ENCODE assay signal across 12 cellular contexts in the genomic region with DNA sequence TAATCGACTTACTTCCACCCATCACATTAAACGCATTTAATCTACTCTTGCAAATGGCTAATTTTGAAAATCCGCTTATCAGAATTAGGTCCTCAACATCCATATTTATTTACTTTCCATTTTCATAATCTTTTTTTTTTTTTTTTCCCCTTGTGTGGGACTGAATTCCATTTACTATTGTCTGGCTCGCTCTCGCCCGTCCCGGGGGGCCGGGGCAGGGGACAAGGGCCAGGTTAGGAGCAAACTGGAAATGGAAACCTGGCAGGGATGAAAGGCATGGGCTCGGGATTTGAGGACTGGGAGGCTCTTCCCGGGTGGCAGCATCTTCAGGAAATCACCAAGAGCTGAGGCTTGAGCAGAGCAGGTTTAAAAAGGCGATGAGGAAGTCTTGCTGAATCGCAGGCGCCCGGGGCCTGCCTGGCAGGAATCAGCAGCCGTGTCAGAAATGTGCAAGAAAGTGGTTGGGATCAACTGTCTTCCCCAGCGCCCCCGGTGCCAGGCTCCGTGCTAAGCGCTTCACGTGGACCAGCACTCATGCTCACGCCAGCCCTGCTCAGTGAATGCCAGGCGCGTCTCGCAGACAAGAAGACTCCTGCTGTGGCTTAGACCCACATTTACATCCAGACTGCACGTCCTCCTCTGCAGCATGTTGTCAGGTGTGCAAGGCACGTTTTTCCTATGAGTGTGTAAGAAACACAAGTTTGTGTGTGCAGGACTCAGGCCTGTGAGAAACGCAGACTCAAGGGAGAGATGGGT.
DNase-seq lines count a peak whose midpoint lies in the region; ATAC-seq lines count a peak whose summit lies in the region.
"Had no signal": no experiment of that assay in that cellular context is flagged by ENCODE, and none has a peak within 500 bp of the region (broad histone marks: within the 10 kb centered on the region; RNA-seq: fewer than 3 reads in every experiment).

No MANE protein-coding gene starts in this region.

- no peaks in the 10 kb centered on the region for H3K9me3 ChIP-seq in right cardiac atrium (ENCODE audit: control insufficient read depth, low read length)

- no peak for ATAC-seq in right cardiac atrium

- no peak overlapping the region for H3K27ac Mint-ChIP-seq in T-helper 2 cell treated with Interferon-gamma antibody and Interleukin-4, amounts not matched to agents 5 μg/mL and 100 μg/mL, for 36 hours
- H3K27ac Mint-ChIP-seq: stimulated activated naive CD8-positive, alpha-beta T cell treated with anti-CD3 and anti-CD28 coated beads, Interleukin-15, Interleukin-2, amounts not matched to agents 100 ng/mL and 50 ng/mL, for 24 hours had no signal

- H3K27me3 Mint-ChIP-seq in T-helper 2 cell treated with Interferon-gamma antibody and Interleukin-4, amounts not matched to agents 5 μg/mL and 100 μg/mL, for 36 hours (ENCODE audit: low read depth), result peaks cover 67% of the 10 kb centered on the region

- DNase-seq in DMS79 treated with DMSO at 0.1 percent for 48 hours (lab: John Stamatoyannopoulos, UW), result peak; percentile 24
- no peak for DNase-seq in DMS79 (lab: John Stamatoyannopoulos, UW)
- DNase-seq in NCI-H345 treated with DMSO at 0.1 percent for 48 hours (lab: John Stamatoyannopoulos, UW; ENCODE audit: unreplicated experiment), result peak; percentile 32
- DNase-seq in right cardiac atrium, result no peak
- peak; percentile 59 for DNase-seq in posterior vena cava (ENCODE audit: low spot score)
- DNase-seq in ACHN, result no peak
- DNase-seq in T-helper 2 cell treated with Interferon-gamma antibody and Interleukin-4, amounts not matched to agents 5 μg/mL and 100 μg/mL, for 36 hours (ENCODE audit: low spot score), result no peak
- no peak for DNase-seq in stimulated activated CD4-positive, alpha-beta T cell treated with anti-CD3 and anti-CD28 coated beads, Interleukin-15, amount 100 ng/mL, for 24 hours
- DNase-seq: 8988T, NCI-H1436 treated with DMSO at 0.1 percent for 48 hours, PC-9 had no signal

- intact Hi-C loops in right cardiac atrium (cut with DNase I) (no loop called here), posterior vena cava (cut with DNase I) (no loop called here)

- peaks cover 5% of the 10 kb centered on the region for H3K4me1 Mint-ChIP-seq in T-helper 2 cell treated with Interferon-gamma antibody and Interleukin-4, amounts not matched to agents 5 μg/mL and 100 μg/mL, for 36 hours (ENCODE audit: low read depth)

- H3K27me3 ChIP-seq in right cardiac atrium (ENCODE audit: control insufficient read depth, insufficient read depth), result no peaks in the 10 kb centered on the region

- H3K4me3 Mint-ChIP-seq in T-helper 2 cell treated with Interferon-gamma antibody and Interleukin-4, amounts not matched to agents 5 μg/mL and 100 μg/mL, for 36 hours, result no peak overlapping the region
- H3K4me3 Mint-ChIP-seq: stimulated activated naive CD8-positive, alpha-beta T cell treated with anti-CD3 and anti-CD28 coated beads, Interleukin-15, Interleukin-2, amounts not matched to agents 100 ng/mL and 50 ng/mL, for 24 hours had no signal

- no peaks in the 10 kb centered on the region for H3K36me3 Mint-ChIP-seq in T-helper 2 cell treated with Interferon-gamma antibody and Interleukin-4, amounts not matched to agents 5 μg/mL and 100 μg/mL, for 36 hours (ENCODE audit: low read depth)

- in situ Hi-C loops in ACHN (cut with HindIII; ENCODE audit: low pct_ligation_motif_present, low pct_unique_long_range_greater_than_20kb, low sequenced_read_pairs), result no loop called here

- no peaks in the 10 kb centered on the region for H3K4me1 ChIP-seq in right cardiac atrium (ENCODE audit: control insufficient read depth, insufficient read depth, low read length)

- H3K4me3 ChIP-seq in right cardiac atrium (ENCODE audit: low read length), result peak overlapping the region; percentile 20
- H3K4me3 ChIP-seq: PC-9 had no signal

- no peaks in the 10 kb centered on the region for H3K9me3 Mint-ChIP-seq in T-helper 2 cell treated with Interferon-gamma antibody and Interleukin-4, amounts not matched to agents 5 μg/mL and 100 μg/mL, for 36 hours
- H3K9me3 Mint-ChIP-seq: stimulated activated naive CD8-positive, alpha-beta T cell treated with anti-CD3 and anti-CD28 coated beads, Interleukin-15, Interleukin-2, amounts not matched to agents 100 ng/mL and 50 ng/mL, for 24 hours had no signal

- 20% methylated on average over 27 of the region's 27 CpGs for WGBS in right cardiac atrium

- H3K27ac ChIP-seq in right cardiac atrium (ENCODE audit: low read length), result no peak overlapping the region
- H3K27ac ChIP-seq: PC-9 had no signal

Comparison
In these comparisons a context has a peak if more than half of its experiments do, and no peak if none do; other contexts are left out.
1. DNase-seq: peak in DMS79 treated with DMSO at 0.1 percent for 48 hours (single experiment), NCI-H345 treated with DMSO at 0.1 percent for 48 hours (single experiment) and posterior vena cava (single experiment); none in DMS79 (single experiment), right cardiac atrium (0 of 3), ACHN (single experiment), T-helper 2 cell treated with Interferon-gamma antibody and Interleukin-4, amounts not matched to agents 5 μg/mL and 100 μg/mL, for 36 hours (single experiment) and stimulated activated CD4-positive, alpha-beta T cell treated with anti-CD3 and anti-CD28 coated beads, Interleukin-15, amount 100 ng/mL, for 24 hours (single experiment).